In genomic region chr11:762421-763072, GRCh38 we compare ENCODE assay signal across 2 cellular contexts.
TF ChIP-seq lines count a peak whose summit lies in the region.

No MANE protein-coding gene starts in this region.

TF ChIP-seq in endothelial cell of umbilical vein, 7 proteins besides CTCF, POLR2A, EP300 and RAD21:
- TF ChIP-seq FOS (IDR thresholded peaks at IDR 0.05; ENCODE audit: borderline replicate concordance, insufficient read depth, low read length), result no peak

TF ChIP-seq in GM12891, 5 proteins besides CTCF, POLR2A, EP300 and RAD21:
- TF ChIP-seq SPI1 (IDR thresholded peaks at IDR 0.05; ENCODE audit: low read depth, low read length) (no peak), POU2F2 (IDR thresholded peaks at IDR 0.05; ENCODE audit: low read depth, low read length) (no peak), POLR2AphosphoS5 (IDR thresholded peaks at IDR 0.05; ENCODE audit: low read depth, low read length) (no peak), PAX5 (IDR thresholded peaks at IDR 0.05; ENCODE audit: insufficient read depth, low read length, severe bottlenecking) (no peak), TAF1 (IDR thresholded peaks at IDR 0.05; ENCODE audit: low read depth, low read length) (no peak)
